Comparison of ENCODE assay signal across 8 cellular contexts in the genomic region with DNA sequence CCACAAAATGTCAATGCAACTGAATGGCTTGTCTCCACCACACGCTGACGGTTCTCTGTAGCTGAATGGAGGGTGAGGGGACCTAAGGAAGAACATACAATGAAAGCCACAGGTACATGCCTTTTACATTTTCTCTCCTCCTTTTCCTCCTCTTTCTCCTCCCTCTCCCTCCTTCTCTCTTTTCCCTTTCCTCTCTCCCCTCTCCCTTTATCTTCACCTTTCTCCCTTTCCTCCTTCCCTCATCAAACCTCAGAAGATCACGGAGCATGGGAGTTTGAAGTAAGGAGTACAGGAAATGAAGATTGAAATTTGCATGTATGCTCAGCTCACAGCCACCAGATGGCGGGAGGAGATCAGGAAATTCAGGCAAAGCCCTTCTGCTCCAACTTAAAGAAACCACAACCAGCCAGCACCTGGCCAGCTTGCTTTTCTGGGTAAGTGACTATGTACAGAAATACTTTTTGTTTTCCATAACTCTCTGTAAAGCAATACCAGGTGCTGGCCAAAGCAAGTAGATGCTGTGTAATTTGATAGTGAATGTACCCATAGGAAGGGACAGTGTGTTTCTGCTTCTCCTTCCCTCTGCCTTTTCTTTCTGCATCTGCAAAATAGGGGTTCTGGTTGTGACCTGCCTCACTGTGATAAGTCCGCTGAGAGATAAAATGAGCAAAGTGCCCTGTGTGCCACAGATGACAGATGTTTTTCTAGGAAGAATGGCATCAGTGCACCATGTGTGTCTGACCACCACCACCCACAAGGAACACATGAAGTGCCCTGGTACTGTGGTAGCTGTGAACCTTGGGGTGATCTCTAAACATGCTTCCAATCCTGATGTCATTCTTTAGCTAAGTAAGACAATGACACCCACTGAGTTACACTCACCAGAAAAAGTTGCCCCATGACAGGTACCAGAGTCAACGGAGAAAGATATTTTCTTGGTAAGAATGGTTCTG. TPM values are rescaled to one million over a fixed set of nuclear protein-coding genes. Genes with fewer than 3 reads are reported as not detected.
A peak's percentile ranks its signal among the peaks of the same experiment; 100 is the strongest.
DNase-seq lines count a peak whose midpoint lies in the region; ATAC-seq and TF ChIP-seq lines count a peak whose summit lies in the region.

No MANE protein-coding gene starts in this region.

- TF ChIP-seq CTCF in Peyer's patch (IDR thresholded peaks at IDR 0.05) (peak; percentile 58 to 97 (median 94)), fibroblast of the aortic adventitia (IDR thresholded peaks at IDR 0.05; ENCODE audit: insufficient read depth, low read length) (peak; percentile 81), upper lobe of right lung (IDR thresholded peaks at IDR 0.05) (peak; percentile 86)

- no peaks in the 10 kb centered on the region for H3K27me3 Mint-ChIP-seq in activated T-helper 17 cell treated with anti-CD3 and anti-CD28 coated beads, Interleukin-2, amount 50 U/mL, for 72 hours

- no peaks in the 10 kb centered on the region for H3K9me3 Mint-ChIP-seq in activated T-helper 17 cell treated with anti-CD3 and anti-CD28 coated beads, Interleukin-2, amount 50 U/mL, for 72 hours

- intact Hi-C loops in upper lobe of right lung (cut with DNase I): loop anchor here (5.0 kb wide), 3 partner anchors 290 to 530 kb away; no protein-coding TSS in a partner anchor

- H3K4me1 ChIP-seq in Karpas-422 (ENCODE audit: low read length) (peaks cover 58% of the 10 kb centered on the region), Peyer's patch (no peaks in the 10 kb centered on the region), upper lobe of right lung (peaks cover 3% of the 10 kb centered on the region)

- peak overlapping the region; percentile 37 for H3K4me3 ChIP-seq in Karpas-422 (ENCODE audit: low read length)
- H3K4me3 ChIP-seq in Peyer's patch: peak overlapping the region in 1 of 4 donors; percentile 22
- H3K4me3 ChIP-seq in fibroblast of the aortic adventitia (ENCODE audit: low read depth, low read length): no peak overlapping the region
- H3K4me3 ChIP-seq in upper lobe of right lung: no peak overlapping the region

- ATAC-seq in GM18502 (IDR thresholded peaks at IDR 0.05; ENCODE audit: poor library complexity, unreplicated experiment) (peak; percentile 71), upper lobe of right lung (peak; percentile 96)
- ATAC-seq in activated T-helper 17 cell treated with anti-CD3 and anti-CD28 coated beads, Interleukin-2, amount 50 U/mL, for 72 hours (replicated peaks): peak; percentile 81

- peak overlapping the region; percentile 24 for H3K4me3 Mint-ChIP-seq in activated T-helper 17 cell treated with anti-CD3 and anti-CD28 coated beads, Interleukin-2, amount 50 U/mL, for 72 hours

- no peaks in the 10 kb centered on the region for H3K4me1 Mint-ChIP-seq in activated T-helper 17 cell treated with anti-CD3 and anti-CD28 coated beads, Interleukin-2, amount 50 U/mL, for 72 hours

- H3K9me3 ChIP-seq in Karpas-422 (ENCODE audit: low read length) (no peaks in the 10 kb centered on the region), Peyer's patch (no peaks in the 10 kb centered on the region), upper lobe of right lung (no peaks in the 10 kb centered on the region)

- no peaks in the 10 kb centered on the region for H3K36me3 Mint-ChIP-seq in activated T-helper 17 cell treated with anti-CD3 and anti-CD28 coated beads, Interleukin-2, amount 50 U/mL, for 72 hours (ENCODE audit: low read depth)

- H3K27me3 ChIP-seq in Karpas-422 (ENCODE audit: low read length): no peaks in the 10 kb centered on the region
- no peaks in the 10 kb centered on the region for H3K27me3 ChIP-seq in Peyer's patch
- no peaks in the 10 kb centered on the region for H3K27me3 ChIP-seq in upper lobe of right lung

- TF ChIP-seq POLR2A in Peyer's patch (IDR thresholded peaks at IDR 0.05): no peak

- peak overlapping the region; percentile 63 for H3K4me2 ChIP-seq in Karpas-422 (ENCODE audit: low read depth, low read length, poor library complexity, severe bottlenecking)

- DNase-seq in ACHN (peak; percentile 69), Karpas-422 (peak; percentile 93), Peyer's patch (peak; percentile 60 to 90 (median 73)), fibroblast of the aortic adventitia (ENCODE audit: low read depth) (peak; percentile 91), nucleus accumbens (lab: John Stamatoyannopoulos, UW) (peak in 49 of 56 donors; percentile 5 to 84 (median 38)), upper lobe of right lung (no peak)

- no peaks in the 10 kb centered on the region for H3K9me2 ChIP-seq in Karpas-422 (replicated peaks; ENCODE audit: insufficient read depth, low read length)

- in situ Hi-C loops in ACHN (cut with HindIII; ENCODE audit: low pct_ligation_motif_present, low pct_unique_long_range_greater_than_20kb, low sequenced_read_pairs): no loop called here

- H2AFZ ChIP-seq in Karpas-422 (ENCODE audit: low read length): peak overlapping the region; percentile 33

- H3K27ac Mint-ChIP-seq in activated T-helper 17 cell treated with anti-CD3 and anti-CD28 coated beads, Interleukin-2, amount 50 U/mL, for 72 hours: no peak overlapping the region

- no peaks in the 10 kb centered on the region for H4K20me1 ChIP-seq in Karpas-422 (ENCODE audit: insufficient read depth, low read depth, low read length)

- H3K36me3 ChIP-seq in Karpas-422 (ENCODE audit: insufficient read depth, low read length): no peaks in the 10 kb centered on the region
- no peaks in the 10 kb centered on the region for H3K36me3 ChIP-seq in Peyer's patch
- no peaks in the 10 kb centered on the region for H3K36me3 ChIP-seq in upper lobe of right lung

- H3K79me2 ChIP-seq in Karpas-422 (ENCODE audit: low read length): no peaks in the 10 kb centered on the region

- H3K9ac ChIP-seq in Karpas-422 (ENCODE audit: low read length): peak overlapping the region; percentile 27

- H3K27ac ChIP-seq in Karpas-422 (ENCODE audit: low read length): peak overlapping the region; percentile 71
- H3K27ac ChIP-seq in Peyer's patch: no peak overlapping the region
- H3K27ac ChIP-seq in upper lobe of right lung: no peak overlapping the region

RNA-seq across cellular contexts. Expression of a gene that starts 18.6 kb away (rescaled TPM):
- 5.5 and 10.5 TPM in 2 replicates for total RNA-seq in Karpas-422 (2014; rRNA removed; shearing (Covaris generic); ENCODE audit: low replicate concordance)
- 10 to 100 TPM; 34.3 to 61.1 (median 49.7) TPM for total RNA-seq in Peyer's patch
- total RNA-seq in activated T-helper 17 cell treated with anti-CD3 and anti-CD28 coated beads, Interleukin-2, amount 50 U/mL, for 72 hours: 10 to 100 TPM; 10.4 to 21.3 TPM
- 49.3 and 54.5 TPM in 2 replicates for total RNA-seq in fibroblast of the aortic adventitia (ENCODE audit: low replicate concordance)
- 73.6 TPM for total RNA-seq in upper lobe of right lung
